In the genomic region with DNA sequence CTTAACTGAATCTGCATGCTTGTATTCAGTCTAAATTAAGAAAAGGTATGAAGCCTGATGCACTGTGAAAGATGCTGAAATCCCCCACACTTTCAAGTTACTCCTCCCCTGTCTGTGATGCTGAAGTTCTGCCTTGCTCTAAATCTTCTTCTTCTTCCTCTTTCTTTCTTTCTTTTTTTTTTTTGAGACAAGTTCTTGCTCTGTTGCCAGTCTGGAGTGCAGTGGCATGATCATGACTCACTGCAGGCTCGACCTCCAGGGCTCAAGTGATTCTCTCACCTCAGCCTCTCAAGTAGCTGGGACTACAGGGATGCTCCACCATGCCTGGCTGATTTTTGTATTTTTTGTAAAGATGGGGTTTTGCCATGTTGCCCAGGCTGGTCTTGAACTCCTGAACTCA, we compare ENCODE assay signal across 10 cellular contexts.
DNase-seq lines count a peak whose midpoint lies in the region; ATAC-seq and TF ChIP-seq lines count a peak whose summit lies in the region.
"Had no signal": no experiment of that assay in that cellular context is flagged by ENCODE, and none has a peak within 500 bp of the region (broad histone marks: within the 10 kb centered on the region; RNA-seq: fewer than 3 reads in every experiment).

No MANE protein-coding gene starts in this region.

- in situ Hi-C loops in KBM-7 (cut with MboI; ENCODE audit: low pct_unique_long_range_greater_than_20kb, low sequenced_read_pairs), result no loop called here

- ATAC-seq in HG02973 (IDR thresholded peaks at IDR 0.05; ENCODE audit: unreplicated experiment) (no peak), HG02588 (IDR thresholded peaks at IDR 0.05; ENCODE audit: unreplicated experiment) (no peak)

- DNase-seq in A172 (ENCODE audit: low spot score), result peak; percentile 61
- DNase-seq in KBM-7, result peak; percentile 46
- DNase-seq in activated CD4-positive, alpha-beta T cell treated with anti-CD3 and anti-CD28 coated beads, Interleukin-2, amount 50 U/mL, for 4 hours, result peak; percentile 23 to 25
- DNase-seq in fibroblast of mammary gland (ENCODE audit: low read depth), result peak; percentile 40
- no peak for DNase-seq in NCI-H2081 treated with DMSO at 0.1 percent for 48 hours (lab: John Stamatoyannopoulos, UW)
- no peak for DNase-seq in NCI-H1417 (lab: John Stamatoyannopoulos, UW)
- DNase-seq: NCI-H446 treated with DMSO at 0.1 percent for 48 hours, occipital lobe had no signal

- H3K4me3 ChIP-seq in fibroblast of mammary gland (ENCODE audit: control insufficient read depth, low read depth, low read length), result no peak overlapping the region

- no peak for TF ChIP-seq CTCF in fibroblast of mammary gland (conservative IDR thresholded peaks at IDR 0.05; ENCODE audit: control insufficient read depth, insufficient read depth, low read depth, low read length)

Comparison
In these comparisons a context has a peak if more than half of its experiments do, and no peak if none do; other contexts are left out.
1. DNase-seq: peak in A172 (single experiment), KBM-7 (single experiment), activated CD4-positive, alpha-beta T cell treated with anti-CD3 and anti-CD28 coated beads, Interleukin-2, amount 50 U/mL, for 4 hours (2 of 2) and fibroblast of mammary gland (single experiment); none in NCI-H2081 treated with DMSO at 0.1 percent for 48 hours (single experiment) and NCI-H1417 (0 of 3).